ENCODE assay signal across 22 cellular contexts in genomic region chr5:126487596-126487995, GRCh38.
DNase-seq lines count a peak whose midpoint lies in the region; ATAC-seq, FAIRE-seq and TF ChIP-seq lines count a peak whose summit lies in the region.
"Had no signal": no experiment of that assay in that cellular context is flagged by ENCODE, and none has a peak within 500 bp of the region (broad histone marks: within the 10 kb centered on the region; RNA-seq: fewer than 3 reads in every experiment).

No MANE protein-coding gene starts in this region.

- H2AFZ ChIP-seq in HepG2 (ENCODE audit: low read length) = no peak overlapping the region

- FAIRE-seq in HepG2 (lab: Jason Lieb, UNC) = no peak
- FAIRE-seq: A549, H54 had no signal

- H3K9me3 ChIP-seq in HepG2 (ENCODE audit: low read length) (no peaks in the 10 kb centered on the region), right lobe of liver (no peaks in the 10 kb centered on the region), stomach (no peaks in the 10 kb centered on the region), vagina (no peaks in the 10 kb centered on the region)
- H3K9me3 ChIP-seq: A549, SJSA1 had no signal

- TF ChIP-seq CTCF in HepG2 (CRISPR knock-in tag; IDR thresholded peaks at IDR 0.05) (no peak), right lobe of liver (IDR thresholded peaks at IDR 0.05) (no peak), stomach (IDR thresholded peaks at IDR 0.05) (no peak), vagina (IDR thresholded peaks at IDR 0.05) (no peak)

- H3K27me3 ChIP-seq in HepG2 (ENCODE audit: control insufficient read depth in 1 of 2, insufficient read depth in 2 of 2, low read length in 2 of 2) = no peaks in the 10 kb centered on the region
- H3K27me3 ChIP-seq in right lobe of liver = no peaks in the 10 kb centered on the region
- no peaks in the 10 kb centered on the region for H3K27me3 ChIP-seq in stomach
- H3K27me3 ChIP-seq in vagina = no peaks in the 10 kb centered on the region
- peaks cover 1% of the 10 kb centered on the region; the same call in 1 of the 2 replicates for H3K27me3 ChIP-seq in H7 (ENCODE audit: control insufficient read depth, insufficient read depth, low read length)
- H3K27me3 ChIP-seq: SJSA1 had no signal

- H3K4me3 ChIP-seq in HepG2 (replicated peaks in 1 of 3; ENCODE audit: insufficient read depth in 1 of 3, low read depth in 2 of 3, low read length in 3 of 3) (no peak overlapping the region), right lobe of liver (no peak overlapping the region), stomach (no peak overlapping the region), vagina (no peak overlapping the region), H7 (ENCODE audit: insufficient read depth, low read depth, low read length) (no peak overlapping the region)
- H3K4me3 ChIP-seq: A549, SJSA1 had no signal

- CTCF ChIA-PET in HepG2 (lab: Yijun Ruan, JAX; ENCODE audit: low intra/inter-chr PET ratio, low total read pairs) = no interaction called here

- TF ChIP-seq EP300 in HepG2 (IDR thresholded peaks at IDR 0.05; ENCODE audit: low read depth in 2 of 2, low read length in 2 of 2) (no peak), HepG2 (CRISPR knock-in tag; IDR thresholded peaks at IDR 0.05; ENCODE audit: borderline replicate concordance) (no peak), stomach (IDR thresholded peaks at IDR 0.05) (no peak)

- no peak overlapping the region for H3K9ac ChIP-seq in HepG2 (ENCODE audit: insufficient read depth, low read depth, low read length)

- H3K4me2 ChIP-seq in HepG2 (ENCODE audit: low read depth, low read length) = no peak overlapping the region
- H3K4me2 ChIP-seq: A549 had no signal

- intact Hi-C loops in HepG2 (cut with micrococcal nuclease; ENCODE audit: unreplicated experiment) = no loop called here
- intact Hi-C loops in right lobe of liver (cut with DNase I) = no loop called here
- intact Hi-C loops in stomach (cut with DNase I; ENCODE audit: low total_unique reads) = no loop called here
- intact Hi-C loops in vagina (cut with DNase I) = no loop called here

- no peak for DNase-seq in HepG2 (ENCODE audit: low spot score)
- DNase-seq in right lobe of liver = no peak
- no peak for DNase-seq in caudate nucleus (lab: John Stamatoyannopoulos, UW)
- no peak for DNase-seq in stomach
- no peak for DNase-seq in vagina (ENCODE audit: extremely low spot score in 2 of 2)
- no peak for DNase-seq in NCI-H345 treated with DMSO at 0.1 percent for 48 hours (lab: John Stamatoyannopoulos, UW; ENCODE audit: unreplicated experiment)
- DNase-seq in H7 = no peak
- DNase-seq: EL, GF-D8, KG1, NCI-H1105, NCI-H146, NCI-H2029 treated with DMSO at 0.1 percent for 48 hours, NCI-H2171, NCI-H345, OCI-M1 had no signal

- no peaks in the 10 kb centered on the region for H4K20me1 ChIP-seq in HepG2 (ENCODE audit: insufficient read depth, low read length)

- no peak for TF ChIP-seq POLR2A in HepG2 (IDR thresholded peaks at IDR 0.05; ENCODE audit: insufficient read depth in 1 of 2, low read depth in 2 of 2, low read length in 2 of 2)
- TF ChIP-seq POLR2A in right lobe of liver (IDR thresholded peaks at IDR 0.05) = no peak
- TF ChIP-seq POLR2A in stomach (IDR thresholded peaks at IDR 0.05) = no peak
- no peak for TF ChIP-seq POLR2A in vagina (IDR thresholded peaks at IDR 0.05)

- peaks cover 5 to 45% of the 10 kb centered on the region in 2 experiments; a peak in 4 of 5 replicates for H3K36me3 ChIP-seq in HepG2 (replicated peaks in 1 of 2; ENCODE audit: control insufficient read depth in 1 of 2, insufficient read depth in 2 of 2, low read length in 2 of 2)
- H3K36me3 ChIP-seq in right lobe of liver = peaks cover 0 to 85% (median 42%) of the 10 kb centered on the region in 4 donors
- H3K36me3 ChIP-seq in stomach = peaks cover 55 to 100% (median 96%) of the 10 kb centered on the region in 4 donors
- H3K36me3 ChIP-seq in vagina = peaks cover 0 to 73% of the 10 kb centered on the region in 2 donors
- H3K36me3 ChIP-seq in H7 (replicated peaks; ENCODE audit: control insufficient read depth, insufficient read depth, low read length) = peaks cover 17% of the 10 kb centered on the region

- no peaks in the 10 kb centered on the region for H3K4me1 ChIP-seq in HepG2 (ENCODE audit: insufficient read depth, low read length)
- no peaks in the 10 kb centered on the region for H3K4me1 ChIP-seq in right lobe of liver
- peaks cover 0 to 28% (median 11%) of the 10 kb centered on the region in 4 donors for H3K4me1 ChIP-seq in stomach
- peaks cover 13% of the 10 kb centered on the region for H3K4me1 ChIP-seq in vagina
- H3K4me1 ChIP-seq: A549, SJSA1 had no signal

- TF ChIP-seq RAD21 in HepG2 (CRISPR knock-in tag; IDR thresholded peaks at IDR 0.05) = no peak

- H3K27ac ChIP-seq in HepG2 (ENCODE audit: extremely low read length, insufficient read depth, low read length) (no peak overlapping the region), right lobe of liver (no peak overlapping the region), caudate nucleus (ENCODE audit: low read depth, low read length) (peak overlapping the region; percentile 74), stomach (peak overlapping the region in 3 of 5 donors; percentile 42 to 70 (median 58)), vagina (peak overlapping the region; percentile 64)
- H3K27ac ChIP-seq: A549, HL-60, SJSA1 had no signal

- no peaks in the 10 kb centered on the region for H3K79me2 ChIP-seq in HepG2 (ENCODE audit: insufficient read depth, low read length)

- in situ Hi-C loops in HepG2 (cut with HindIII; ENCODE audit: extremely low pct_ligation_motif_present, low pct_unique_long_range_greater_than_20kb) = no loop called here

- BruUV-seq in HepG2 (replicated peaks; lab: Mats Ljungman, UMichigan) = no TSS peak

- POLR2A ChIA-PET in HepG2 (lab: Yijun Ruan, JAX) = interaction anchor here (1.0 kb wide), 1 partner anchor 15 kb away, joined by 3 read pairs; no protein-coding TSS in a partner anchor

- ATAC-seq in HepG2 (no peak), right lobe of liver (no peak), HG02884 (IDR thresholded peaks at IDR 0.05; ENCODE audit: unreplicated experiment) (no peak)
- ATAC-seq: A549, Right ventricle myocardium inferior had no signal

TF ChIP-seq in HepG2, 621 proteins besides CTCF, POLR2A, EP300 and RAD21:
- TF ChIP-seq ZNF629 (CRISPR knock-in tag; conservative IDR thresholded peaks at IDR 0.05) = peak; percentile 81
- TF ChIP-seq ZNF530 (CRISPR knock-in tag; IDR thresholded peaks at IDR 0.05; ENCODE audit: low read depth) = no peak

Comparison
In these comparisons a context has a peak if more than half of its experiments do, and no peak if none do; other contexts are left out.
1. H3K27ac ChIP-seq: peak in caudate nucleus (single experiment), stomach (3 of 5) and vagina (single experiment); none in HepG2 (single experiment) and right lobe of liver (0 of 3).